In genomic region chr19:14408641-14409120, GRCh38 we compare ENCODE assay signal across 11 cellular contexts. TPM values are rescaled to one million over a fixed set of nuclear protein-coding genes. Genes with fewer than 3 reads are reported as not detected.
DNase-seq lines count a peak whose midpoint lies in the region; ATAC-seq lines count a peak whose summit lies in the region.
"Had no signal": no experiment of that assay in that cellular context is flagged by ENCODE, and none has a peak within 500 bp of the region (broad histone marks: within the 10 kb centered on the region; RNA-seq: fewer than 3 reads in every experiment).

No MANE protein-coding gene starts in this region.

- H3K4me1 Mint-ChIP-seq in activated naive CD4-positive, alpha-beta T cell treated with anti-CD3 and anti-CD28 coated beads, Interleukin-2, amount 10 ng/mL, durations not matched to agents 7 days and 5 days, result peaks cover 42% of the 10 kb centered on the region
- peaks cover 42% of the 10 kb centered on the region for H3K4me1 Mint-ChIP-seq in activated CD4-positive, alpha-beta memory T cell treated with anti-CD3 and anti-CD28 coated beads for 36 hours (ENCODE audit: low read depth)

- no peak overlapping the region for H3K4me3 Mint-ChIP-seq in activated naive CD4-positive, alpha-beta T cell treated with anti-CD3 and anti-CD28 coated beads, Interleukin-2, amount 10 ng/mL, durations not matched to agents 7 days and 5 days
- H3K4me3 Mint-ChIP-seq in activated CD4-positive, alpha-beta memory T cell treated with anti-CD3 and anti-CD28 coated beads for 36 hours, result peak overlapping the region; percentile 5

- H3K9me3 Mint-ChIP-seq in activated naive CD4-positive, alpha-beta T cell treated with anti-CD3 and anti-CD28 coated beads, Interleukin-2, amount 10 ng/mL, durations not matched to agents 7 days and 5 days, result no peaks in the 10 kb centered on the region
- H3K9me3 Mint-ChIP-seq in activated CD4-positive, alpha-beta memory T cell treated with anti-CD3 and anti-CD28 coated beads for 36 hours, result no peaks in the 10 kb centered on the region

- H3K27me3 Mint-ChIP-seq in activated naive CD4-positive, alpha-beta T cell treated with anti-CD3 and anti-CD28 coated beads, Interleukin-2, amount 10 ng/mL, durations not matched to agents 7 days and 5 days, result no peaks in the 10 kb centered on the region
- H3K27me3 Mint-ChIP-seq in activated CD4-positive, alpha-beta memory T cell treated with anti-CD3 and anti-CD28 coated beads for 36 hours, result no peaks in the 10 kb centered on the region

- H3K27ac Mint-ChIP-seq in activated naive CD4-positive, alpha-beta T cell treated with anti-CD3 and anti-CD28 coated beads, Interleukin-2, amount 10 ng/mL, durations not matched to agents 7 days and 5 days, result peak overlapping the region; percentile 61
- H3K27ac Mint-ChIP-seq in activated CD4-positive, alpha-beta memory T cell treated with anti-CD3 and anti-CD28 coated beads for 36 hours, result peak overlapping the region; percentile 91

- CTCF ChIA-PET in activated naive CD4-positive, alpha-beta T cell treated with anti-CD3 and anti-CD28 coated beads, Interleukin-2, amount 10 ng/mL, durations not matched to agents 7 days and 5 days (lab: Charles Lee), result interaction anchor here (1.8 to 11.5 kb wide), 2 partner anchors 45 to 60 kb away, joined by 5 to 93 read pairs; no protein-coding TSS in a partner anchor
- CTCF ChIA-PET in activated CD4-positive, alpha-beta memory T cell treated with anti-CD3 and anti-CD28 coated beads for 36 hours (lab: Charles Lee), result interaction anchor here (1.7 to 9.0 kb wide), 2 partner anchors 46 to 71 kb away, joined by 7 to 115 read pairs; no protein-coding TSS in a partner anchor

- no peak for DNase-seq in activated naive CD4-positive, alpha-beta T cell treated with anti-CD3 and anti-CD28 coated beads, Interleukin-2, amount 10 ng/mL, durations not matched to agents 7 days and 5 days
- DNase-seq in activated naive CD4-positive, alpha-beta T cell treated with anti-CD3 and anti-CD28 coated beads, Interleukin-2, amount 50 U/mL, for 16 hours, result no peak
- DNase-seq in activated CD4-positive, alpha-beta memory T cell treated with anti-CD3 and anti-CD28 coated beads for 36 hours, result no peak
- DNase-seq in fibroblast of gingiva (ENCODE audit: low read depth) (peak; percentile 17), SW 1271 (lab: John Stamatoyannopoulos, UW) (no peak), CD1c-positive myeloid dendritic cell (ENCODE audit: extremely low spot score) (no peak), NCI-H1092 treated with DMSO at 0.1 percent for 48 hours (lab: John Stamatoyannopoulos, UW) (no peak)
- DNase-seq: DMS79, MG63, NCI-H2107 had no signal

- intact Hi-C loops in activated CD4-positive, alpha-beta memory T cell treated with anti-CD3 and anti-CD28 coated beads for 36 hours (cut with micrococcal nuclease), result no loop called here

- peaks cover 84% of the 10 kb centered on the region for H3K36me3 Mint-ChIP-seq in activated naive CD4-positive, alpha-beta T cell treated with anti-CD3 and anti-CD28 coated beads, Interleukin-2, amount 10 ng/mL, durations not matched to agents 7 days and 5 days
- peaks cover 79% of the 10 kb centered on the region for H3K36me3 Mint-ChIP-seq in activated CD4-positive, alpha-beta memory T cell treated with anti-CD3 and anti-CD28 coated beads for 36 hours

- POLR2A ChIA-PET in activated CD4-positive, alpha-beta memory T cell treated with anti-CD3 and anti-CD28 coated beads for 36 hours (lab: Charles Lee), result interaction anchor here (0.5 to 1.2 kb wide), 3 partner anchors 25 to 46 kb away, joined by 3 to 6 read pairs (median 5); no protein-coding TSS in a partner anchor

- no peak for ATAC-seq in GM21367 (IDR thresholded peaks at IDR 0.05; ENCODE audit: unreplicated experiment)

RNA-seq across cellular contexts. Expression of gene DDX39A, which starts 10.5 kb away (rescaled TPM):
- total RNA-seq in activated CD4-positive, alpha-beta memory T cell treated with anti-CD3 and anti-CD28 coated beads for 36 hours, result 100 to 1,000 TPM; 200 to 204 TPM

RNA-seq across cellular contexts. Expression of gene PKN1, which starts 24.4 kb away (rescaled TPM):
- 100 to 1,000 TPM; 188 to 207 TPM for total RNA-seq in activated CD4-positive, alpha-beta memory T cell treated with anti-CD3 and anti-CD28 coated beads for 36 hours

RNA-seq across cellular contexts. Expression of gene ADGRE5, which starts 27.4 kb away (rescaled TPM):
- 100 to 1,000 TPM; 202 to 206 TPM for total RNA-seq in activated CD4-positive, alpha-beta memory T cell treated with anti-CD3 and anti-CD28 coated beads for 36 hours
